In genomic region chr12:14765398-14765797, GRCh38 we compare ENCODE assay signal across 24 cellular contexts. TPM values are rescaled to one million over a fixed set of nuclear protein-coding genes. Genes with fewer than 3 reads are reported as not detected.
DNase-seq lines count a peak whose midpoint lies in the region; ATAC-seq, FAIRE-seq and TF ChIP-seq lines count a peak whose summit lies in the region.
"Had no signal": no experiment of that assay in that cellular context is flagged by ENCODE, and none has a peak within 500 bp of the region (broad histone marks: within the 10 kb centered on the region; RNA-seq: fewer than 3 reads in every experiment).

No MANE protein-coding gene starts in this region.

- POLR2A ChIA-PET in A549 (lab: Yijun Ruan, JAX) = no interaction called here
- POLR2A ChIA-PET in CD4-positive, alpha-beta T cell (lab: Charles Lee) = interaction anchor here (1.0 kb wide), 1 partner anchor 8 kb away, joined by 3 read pairs; no protein-coding TSS in a partner anchor
- POLR2A ChIA-PET in GM12878 (lab: Charles Lee) = no interaction called here

- peaks cover 11% of the 10 kb centered on the region for H3K9me3 Mint-ChIP-seq in CD4-positive, alpha-beta T cell
- peaks cover 3% of the 10 kb centered on the region for H3K9me3 Mint-ChIP-seq in neural progenitor cell

- H3K36me3 Mint-ChIP-seq in CD4-positive, alpha-beta T cell (ENCODE audit: low read depth) = peaks cover 93% of the 10 kb centered on the region
- H3K36me3 Mint-ChIP-seq in neural progenitor cell = peaks cover 15% of the 10 kb centered on the region

- H3K4me1 Mint-ChIP-seq in CD4-positive, alpha-beta T cell (ENCODE audit: low read depth) = peaks cover 52% of the 10 kb centered on the region
- peaks cover 5% of the 10 kb centered on the region for H3K4me1 Mint-ChIP-seq in neural progenitor cell

- H3K9ac ChIP-seq in GM12878 (ENCODE audit: control insufficient read depth, insufficient read depth, low read length) (no peak overlapping the region), mesendoderm (ENCODE audit: low read length) (no peak overlapping the region), neural progenitor cell (no peak overlapping the region)
- H3K9ac ChIP-seq: BLaER1, KMS-11 had no signal

- CTCF ChIA-PET in A549 (lab: Yijun Ruan, JAX) = no interaction called here
- CTCF ChIA-PET in CD4-positive, alpha-beta T cell (lab: Charles Lee) = interaction anchor here (0.6 kb wide), 1 partner anchor 13 kb away, joined by 3 read pairs; no protein-coding TSS in a partner anchor
- CTCF ChIA-PET in GM12878 (lab: Yijun Ruan, JAX) = interaction anchor here (1.3 kb wide), 1 partner anchor 38 kb away, joined by 3 read pairs; the partner anchor contains the start of genes C12orf60 and WBP11

- H3K36me3 ChIP-seq in GM12878 (ENCODE audit: control insufficient read depth in 2 of 2, insufficient read depth in 2 of 2, low read length in 1 of 2) (peaks cover 0 to 14% of the 10 kb centered on the region in 2 experiments; a peak in 2 of 4 replicates), mesendoderm (ENCODE audit: control insufficient read depth, insufficient read depth, low read length) (no peaks in the 10 kb centered on the region), neural progenitor cell (no peaks in the 10 kb centered on the region)
- H3K36me3 ChIP-seq: HAP-1 had no signal

- no peak overlapping the region for H3K4me3 ChIP-seq in A549
- no peak overlapping the region for H3K4me3 ChIP-seq in GM12878
- no peak overlapping the region for H3K4me3 ChIP-seq in mesendoderm (ENCODE audit: low read length)
- no peak overlapping the region for H3K4me3 ChIP-seq in neural progenitor cell
- H3K4me3 ChIP-seq: BLaER1, HAP-1 had no signal

- no peaks in the 10 kb centered on the region for H4K20me1 ChIP-seq in GM12878 (ENCODE audit: control insufficient read depth, insufficient read depth)
- H4K20me1 ChIP-seq in neural progenitor cell (ENCODE audit: low read depth) = peaks cover 19% of the 10 kb centered on the region
- H4K20me1 ChIP-seq: BLaER1 had no signal

- SMC1A ChIA-PET in GM12878 (lab: Charles Lee; ENCODE audit: uncharacterized antibody, unreplicated experiment) = interaction anchor here (0.8 kb wide), 1 partner anchor 35 kb away, joined by 3 read pairs; no protein-coding TSS in a partner anchor

- no peak for TF ChIP-seq EP300 in A549 (IDR thresholded peaks at IDR 0.05)
- TF ChIP-seq EP300 in GM12878 (IDR thresholded peaks at IDR 0.05; ENCODE audit: borderline replicate concordance in 1 of 2, control insufficient read depth in 1 of 2, low read depth in 2 of 2, low read length in 2 of 2) = no peak

- H4K8ac ChIP-seq in mesendoderm (ENCODE audit: low read depth, low read length) = no peak overlapping the region

- H3F3A ChIP-seq in neural progenitor cell (ENCODE audit: low read depth) = peaks cover 20% of the 10 kb centered on the region

- H3K27ac ChIP-seq in A549 (no peak overlapping the region), GM12878 (ENCODE audit: control insufficient read depth, insufficient read depth) (no peak overlapping the region), epithelial cell of prostate (peak overlapping the region; percentile 88), mesendoderm (ENCODE audit: low read depth, low read length) (no peak overlapping the region), neural progenitor cell (no peak overlapping the region)
- H3K27ac ChIP-seq in CD4-positive, alpha-beta T cell (ENCODE audit: low read depth, low read length) = no peak overlapping the region
- H3K27ac ChIP-seq: BLaER1, HL-60, KMS-11 had no signal

- H3K4ac ChIP-seq in mesendoderm (ENCODE audit: low read depth, low read length) = no peak overlapping the region

- RAD21 ChIA-PET in GM12878 (lab: Charles Lee; ENCODE audit: unreplicated experiment) = no interaction called here

- H3K23ac ChIP-seq in mesendoderm (ENCODE audit: low read length) = no peak overlapping the region

- H3K9me3 ChIP-seq in A549 (peaks cover 5% of the 10 kb centered on the region; the same call in 1 of the 3 replicates), GM12878 (replicated peaks; ENCODE audit: control insufficient read depth, insufficient read depth, low read length) (peaks cover 25% of the 10 kb centered on the region), neural progenitor cell (ENCODE audit: low read depth) (no peaks in the 10 kb centered on the region)
- H3K9me3 ChIP-seq in CD4-positive, alpha-beta T cell (ENCODE audit: control insufficient read depth, low read length) = peaks cover 18% of the 10 kb centered on the region
- H3K9me3 ChIP-seq: HAP-1 had no signal

- H3K18ac ChIP-seq in mesendoderm (ENCODE audit: low read length) = no peak overlapping the region

- no peak overlapping the region for H3K56ac ChIP-seq in mesendoderm (ENCODE audit: low read length)

- H3K4me1 ChIP-seq in A549 (peaks cover 12% of the 10 kb centered on the region; the same call in 2 of the 3 replicates), GM12878 (ENCODE audit: control insufficient read depth, insufficient read depth, low read length) (no peaks in the 10 kb centered on the region), mesendoderm (ENCODE audit: control insufficient read depth, low read depth, low read length) (no peaks in the 10 kb centered on the region), neural progenitor cell (no peaks in the 10 kb centered on the region)
- H3K4me1 ChIP-seq: HAP-1 had no signal

- TF ChIP-seq POLR2A in A549 (IDR thresholded peaks at IDR 0.05; ENCODE audit: low read length) (no peak), GM12878 (IDR thresholded peaks at IDR 0.05; ENCODE audit: low read depth, low read length) (no peak)

- intact Hi-C loops in CD4-positive, alpha-beta T cell (cut with DNase I, micrococcal nuclease) = loop anchor here in 1 of 2 experiments (5.0 to 10.0 kb wide), 4 partner anchors 37 to 528 kb away; partner anchors contain the start of genes ATF7IP, C12orf60 and WBP11
- intact Hi-C loops in GM12878 (cut with micrococcal nuclease; ENCODE audit: unreplicated experiment) = loop anchor here (5.0 kb wide), 1 partner anchor 143 kb away; no protein-coding TSS in a partner anchor

- WGBS in A549 (ENCODE audit: missing lambda C conversion rate) = 95% methylated on average over 2 of the region's 2 CpGs
- WGBS in GM12878 (ENCODE audit: insufficient coverage, insufficient replicate concordance, low lambda C conversion rate, missing lambda C conversion rate) = 72% methylated on average over 2 of the region's 2 CpGs
- WGBS in mesendoderm (ENCODE audit: extremely low coverage, insufficient coverage, low lambda C conversion rate) = no CpG with 5 or more reads among the region's 2 CpGs

- TF ChIP-seq CTCF in A549 (IDR thresholded peaks at IDR 0.05) (no peak), GM12878 (IDR thresholded peaks at IDR 0.05 in 2 of 3, conservative IDR thresholded peaks at IDR 0.05 in 1 of 3; ENCODE audit: control insufficient read depth in 2 of 3, extremely low read depth in 1 of 3, insufficient read depth in 1 of 3, low read depth in 3 of 3, low read length in 3 of 3) (no peak), neural progenitor cell (IDR thresholded peaks at IDR 0.05) (no peak)
- no peak for TF ChIP-seq CTCF in CD4-positive, alpha-beta T cell (IDR thresholded peaks at IDR 0.05)

- H3K27me3 Mint-ChIP-seq in CD4-positive, alpha-beta T cell = no peaks in the 10 kb centered on the region
- H3K27me3 Mint-ChIP-seq in neural progenitor cell (ENCODE audit: insufficient read depth, low read depth) = peaks cover 10% of the 10 kb centered on the region

- no peak overlapping the region for H2BK120ac ChIP-seq in mesendoderm (ENCODE audit: low read depth, low read length)

- no peak overlapping the region for H3K4me2 ChIP-seq in A549
- no peak overlapping the region for H3K4me2 ChIP-seq in GM12878 (ENCODE audit: control insufficient read depth, insufficient read depth)
- no peak overlapping the region for H3K4me2 ChIP-seq in mesendoderm (ENCODE audit: low read length)
- no peak overlapping the region for H3K4me2 ChIP-seq in neural progenitor cell
- H3K4me2 ChIP-seq: BLaER1, KMS-11 had no signal

- no peak overlapping the region for H2AFZ ChIP-seq in GM12878 (ENCODE audit: control insufficient read depth, low read depth, low read length)
- no peak overlapping the region for H2AFZ ChIP-seq in neural progenitor cell (replicated peaks)

- no TSS peak for BruUV-seq in GM12878 (replicated peaks; lab: Mats Ljungman, UMichigan)

- DNase-seq in A549 (ENCODE audit: low read depth in 1 of 2, low spot score in 1 of 2) = no peak
- DNase-seq in CD4-positive, alpha-beta T cell = no peak
- DNase-seq in GM12878 (ENCODE audit: low read depth, low spot score) = no peak
- DNase-seq in epithelial cell of prostate (ENCODE audit: low read depth, low spot score) = no peak
- no peak for DNase-seq in mesendoderm
- no peak for DNase-seq in neural progenitor cell (ENCODE audit: low spot score)
- DNase-seq: CD8-positive, alpha-beta memory T cell; COR-L47; DMS 273 treated with DMSO at 0.1 percent for 48 hours; DMS53; DND-41; EL had no signal

- H3K27me3 ChIP-seq in CD4-positive, alpha-beta T cell (ENCODE audit: control insufficient read depth, insufficient read depth, low read length) = no peaks in the 10 kb centered on the region
- H3K27me3 ChIP-seq in GM12878 (replicated peaks in 1 of 2; ENCODE audit: control insufficient read depth in 2 of 2, insufficient read depth in 2 of 2, low read length in 1 of 2) = no peaks in the 10 kb centered on the region
- H3K27me3 ChIP-seq in mesendoderm (ENCODE audit: insufficient read depth, low read length, poor library complexity) = no peaks in the 10 kb centered on the region
- H3K27me3 ChIP-seq in neural progenitor cell = no peaks in the 10 kb centered on the region
- H3K27me3 ChIP-seq: BLaER1 had no signal

- H3K4me3 Mint-ChIP-seq in CD4-positive, alpha-beta T cell = peak overlapping the region; percentile 15
- no peak overlapping the region for H3K4me3 Mint-ChIP-seq in neural progenitor cell
- H3K4me3 Mint-ChIP-seq: CD14-positive monocyte had no signal

- no peak overlapping the region for H3K27ac Mint-ChIP-seq in CD4-positive, alpha-beta T cell
- no peak overlapping the region for H3K27ac Mint-ChIP-seq in neural progenitor cell
- H3K27ac Mint-ChIP-seq: CD14-positive monocyte had no signal

- no peak overlapping the region for H4K5ac ChIP-seq in mesendoderm (ENCODE audit: low read length)

- FAIRE-seq in A549 (lab: Jason Lieb, UNC) (no peak), GM12878 (lab: Jason Lieb, UNC) (no peak)
- FAIRE-seq: GM12891, GM18507 had no signal

- H2AK5ac ChIP-seq in mesendoderm (ENCODE audit: low read length) = no peak overlapping the region

- in situ Hi-C loops in GM12878 (cut with MboI) = loop anchor here (25.0 kb wide), 1 partner anchor 1872 kb away; no protein-coding TSS in a partner anchor

- no peak for ATAC-seq in A549
- ATAC-seq in CD4-positive, alpha-beta T cell (ENCODE audit: poor library complexity) = no peak
- ATAC-seq in GM12878 = no peak
- no peak for ATAC-seq in GM19035 (IDR thresholded peaks at IDR 0.05; ENCODE audit: unreplicated experiment)

- TF ChIP-seq RAD21 in A549 (conservative IDR thresholded peaks at IDR 0.05 in 1 of 2, IDR thresholded peaks at IDR 0.05 in 1 of 2) (no peak), GM12878 (IDR thresholded peaks at IDR 0.05; ENCODE audit: insufficient read depth, low read depth, low read length) (no peak)

- H3K79me2 ChIP-seq in GM12878 (ENCODE audit: control insufficient read depth, insufficient read depth, low read length) (peaks cover 49% of the 10 kb centered on the region), mesendoderm (ENCODE audit: control insufficient read depth, insufficient read depth, low read length) (peaks cover 5% of the 10 kb centered on the region), neural progenitor cell (ENCODE audit: low read depth) (peaks cover 27% of the 10 kb centered on the region)

- peaks cover 1% of the 10 kb centered on the region for H3K79me1 ChIP-seq in mesendoderm (ENCODE audit: low read length)

- no peak overlapping the region for H2BK5ac ChIP-seq in mesendoderm (ENCODE audit: low read length)

- no peak overlapping the region for H2BK15ac ChIP-seq in mesendoderm (replicated peaks; ENCODE audit: low read depth)

RNA-seq across cellular contexts. Expression of gene WBP11, which starts 37.9 kb away (rescaled TPM):
- 32.1 and 50.3 TPM in 2 replicates for polyA plus RNA-seq in A549 (2011; rRNA removed)
- polyA plus RNA-seq in A549 (2012; cell fraction: cytosol; rRNA removed) = 26.9 and 30.3 TPM in 2 replicates
- 26.0 and 29.9 TPM in 2 replicates for polyA plus RNA-seq in A549 (2012; cell fraction: nucleus; rRNA removed)
- 45.7 to 52.2 TPM (median 50.3 TPM) in 3 replicates for polyA plus RNA-seq in A549 (2017; fragmentation: RNase III; extraction: RNeasy Plus Mini Kit Qiagen cat#74134 plus additional on column Dnase treatment)
- 16.0 and 19.2 TPM in 2 replicates for polyA minus RNA-seq in A549 (2011; rRNA and poly(A)+ RNA removed)
- total RNA-seq in CD4-positive, alpha-beta T cell = 100 to 1,000 TPM; 169 to 188 TPM
- 42.4 and 49.4 TPM in 2 replicates for total RNA-seq in GM12878 (2013; cell fraction: nucleolus; rRNA removed)
- 10.0 and 11.5 TPM in 2 replicates for total RNA-seq in GM12878 (2014; rRNA removed)
- 34.3 and 39.4 TPM in 2 replicates for total RNA-seq in GM12878 (2014; rRNA removed; fragmentation: Illumina TruSeq; extraction: Trizol)
- 76.5 and 77.6 TPM in 2 replicates for total RNA-seq in GM12878 (2021)
- polyA plus RNA-seq in GM12878 (2011; ENCODE audit: low read depth) = 24.9 TPM
- 10.6 and 15.9 TPM in 2 replicates for polyA plus RNA-seq in GM12878 (2011; rRNA removed)
- polyA plus RNA-seq in GM12878 (2011; cell fraction: cytosol; rRNA removed) = 8.4 and 13.0 TPM in 2 replicates
- polyA plus RNA-seq in GM12878 (2011; cell fraction: nucleus; rRNA removed) = 18.8 and 19.3 TPM in 2 replicates
- 39.9 and 56.2 TPM in 2 replicates for polyA plus RNA-seq in GM12878 (2012)
- 60.3 and 80.9 TPM in 2 replicates for polyA plus RNA-seq in GM12878 (2014; fragmentation: Illumina TruSeq; extraction: Trizol)
- 10 to 100 TPM; 17.5 to 18.9 TPM for polyA plus RNA-seq in GM12878 (2014; fragmentation: Nextera tagmentation; extraction: Ambion mirVana)
- polyA plus RNA-seq in GM12878 (2014; rRNA removed) = 13.4 and 18.0 TPM in 2 replicates
- polyA plus RNA-seq in GM12878 (2016; fragmentation: Nextera tagmentation; extraction: Ambion mirVana) = 100 to 1,000 TPM; 102 to 107 TPM
- polyA minus RNA-seq in GM12878 (2011; rRNA and poly(A)+ RNA removed) = 11.1 and 16.1 TPM in 2 replicates
- polyA minus RNA-seq in GM12878 (2011; cell fraction: cytosol; rRNA and poly(A)+ RNA removed) = 11.9 and 16.8 TPM in 2 replicates
- polyA minus RNA-seq in GM12878 (2011; cell fraction: nucleus; rRNA and poly(A)+ RNA removed) = 25.1 and 40.5 TPM in 2 replicates
- polyA plus RNA-seq in mesendoderm (2013, experiment 1 of 2) = 121 TPM
- polyA plus RNA-seq in mesendoderm (2013, experiment 2 of 2) = 119 TPM
- 41.6 and 53.5 TPM in 2 replicates for total RNA-seq in neural progenitor cell (ENCODE audit: low replicate concordance)

RNA-seq across cellular contexts. Expression of gene C12orf60, which starts 38.1 kb away (rescaled TPM):
- 4.8 and 5.5 TPM in 2 replicates for polyA plus RNA-seq in A549 (2011; rRNA removed)
- polyA plus RNA-seq in A549 (2012; cell fraction: cytosol; rRNA removed) = 0.90 and 1.0 TPM in 2 replicates
- 0.67 and 0.81 TPM in 2 replicates for polyA plus RNA-seq in A549 (2012; cell fraction: nucleus; rRNA removed)
- 2.0 to 2.4 TPM (median 2.2 TPM) in 3 replicates for polyA plus RNA-seq in A549 (2017; fragmentation: RNase III; extraction: RNeasy Plus Mini Kit Qiagen cat#74134 plus additional on column Dnase treatment)
- 1.9 and 3.4 TPM in 2 replicates for polyA minus RNA-seq in A549 (2011; rRNA and poly(A)+ RNA removed)
- total RNA-seq in CD4-positive, alpha-beta T cell = under 1 TPM; 0.11 to 0.22 TPM
- total RNA-seq in GM12878 (2013; cell fraction: nucleolus; rRNA removed) = 1.9 and 2.7 TPM in 2 replicates
- total RNA-seq in GM12878 (2014; rRNA removed) = 2.0 and 2.7 TPM in 2 replicates
- 2.9 and 3.1 TPM in 2 replicates for total RNA-seq in GM12878 (2014; rRNA removed; fragmentation: Illumina TruSeq; extraction: Trizol)
- total RNA-seq in GM12878 (2021) = 1.8 TPM in 2 replicates
- 0.51 TPM for polyA plus RNA-seq in GM12878 (2011; ENCODE audit: low read depth)
- polyA plus RNA-seq in GM12878 (2011; rRNA removed) = 2.3 and 4.5 TPM in 2 replicates
- polyA plus RNA-seq in GM12878 (2011; cell fraction: cytosol; rRNA removed) = 0.97 and 0.99 TPM in 2 replicates
- 0.51 and 0.87 TPM in 2 replicates for polyA plus RNA-seq in GM12878 (2011; cell fraction: nucleus; rRNA removed)
- polyA plus RNA-seq in GM12878 (2012) = 0.89 and 1.4 TPM in 2 replicates
- polyA plus RNA-seq in GM12878 (2014; fragmentation: Illumina TruSeq; extraction: Trizol) = 3.1 and 3.5 TPM in 2 replicates
- polyA plus RNA-seq in GM12878 (2014; fragmentation: Nextera tagmentation; extraction: Ambion mirVana) = 1 to 10 TPM; 5.7 to 7.2 TPM
- polyA plus RNA-seq in GM12878 (2014; rRNA removed) = 1.9 and 2.6 TPM in 2 replicates
- polyA plus RNA-seq in GM12878 (2016; fragmentation: Nextera tagmentation; extraction: Ambion mirVana) = 1 to 10 TPM; 3.7 to 4.6 TPM
- polyA minus RNA-seq in GM12878 (2011; rRNA and poly(A)+ RNA removed) = 0.31 and 0.51 TPM in 2 replicates
- not detected in 2 replicates for polyA minus RNA-seq in GM12878 (2011; cell fraction: cytosol; rRNA and poly(A)+ RNA removed)
- 0.36 and 0.57 TPM in 2 replicates for polyA minus RNA-seq in GM12878 (2011; cell fraction: nucleus; rRNA and poly(A)+ RNA removed)
- 2.2 TPM for polyA plus RNA-seq in mesendoderm (2013, experiment 1 of 2)
- polyA plus RNA-seq in mesendoderm (2013, experiment 2 of 2) = 2.1 TPM
- 5.4 and 7.0 TPM in 2 replicates for total RNA-seq in neural progenitor cell (ENCODE audit: low replicate concordance)

RNA-seq across cellular contexts. Expression of gene SMCO3, which starts 48.6 kb away (rescaled TPM):
- polyA plus RNA-seq in A549 (2011; rRNA removed) (0.06 TPM in 1 of 2 replicates, not detected in the other), A549 (2017; fragmentation: RNase III; extraction: RNeasy Plus Mini Kit Qiagen cat#74134 plus additional on column Dnase treatment) (not detected in 3 replicates), GM12878 (2011; rRNA removed) (not detected in 2 replicates), GM12878 (2014; fragmentation: Illumina TruSeq; extraction: Trizol) (not detected in 2 replicates), GM12878 (2014; fragmentation: Nextera tagmentation; extraction: Ambion mirVana) (under 1 TPM; 0.10 to 0.11 TPM), GM12878 (2014; rRNA removed) (not detected in 2 replicates), GM12878 (2016; fragmentation: Nextera tagmentation; extraction: Ambion mirVana) (under 1 TPM; 0.05 to 0.35 TPM)
- polyA plus RNA-seq in A549 (2012; cell fraction: cytosol; rRNA removed) = not detected in 2 replicates
- polyA plus RNA-seq in A549 (2012; cell fraction: nucleus; rRNA removed) = not detected in 2 replicates
- polyA minus RNA-seq in A549 (2011; rRNA and poly(A)+ RNA removed) = not detected in 2 replicates
- total RNA-seq in CD4-positive, alpha-beta T cell = not detected
- total RNA-seq in GM12878 (2013; cell fraction: nucleolus; rRNA removed) = not detected in 2 replicates
- total RNA-seq in GM12878 (2014; rRNA removed) (not detected in 2 replicates), GM12878 (2014; rRNA removed; fragmentation: Illumina TruSeq; extraction: Trizol) (not detected in 2 replicates), GM12878 (2021) (not detected in 2 replicates), neural progenitor cell (ENCODE audit: low replicate concordance) (not detected in 2 replicates)
- polyA plus RNA-seq in GM12878 (2011; ENCODE audit: low read depth) = not detected
- not detected in 2 replicates for polyA plus RNA-seq in GM12878 (2011; cell fraction: cytosol; rRNA removed)
- not detected in 2 replicates for polyA plus RNA-seq in GM12878 (2011; cell fraction: nucleus; rRNA removed)
- 0.13 TPM in 1 of 2 replicates, not detected in the other for polyA plus RNA-seq in GM12878 (2012)
- not detected in 2 replicates for polyA minus RNA-seq in GM12878 (2011; rRNA and poly(A)+ RNA removed)
- not detected in 2 replicates for polyA minus RNA-seq in GM12878 (2011; cell fraction: cytosol; rRNA and poly(A)+ RNA removed)
- not detected in 2 replicates for polyA minus RNA-seq in GM12878 (2011; cell fraction: nucleus; rRNA and poly(A)+ RNA removed)
- polyA plus RNA-seq in mesendoderm (2013, experiment 1 of 2) = not detected
- polyA plus RNA-seq in mesendoderm (2013, experiment 2 of 2) = not detected
- total RNA-seq: A673; CD8-positive, alpha-beta memory T cell; G401; H4; HT1080 had no signal
- polyA plus RNA-seq: CD8-positive, alpha-beta memory T cell had no signal

Comparison
In these comparisons a context has a peak if more than half of its experiments do, and no peak if none do; other contexts are left out.
1. Of the 24 proteins assayed by ChIP-seq in both GM12878 and A549: peak only in GM12878: none; only in A549: CHD4; in both: none; in neither: 23.